ENCODE assay signal across 8 cellular contexts in the genomic region with DNA sequence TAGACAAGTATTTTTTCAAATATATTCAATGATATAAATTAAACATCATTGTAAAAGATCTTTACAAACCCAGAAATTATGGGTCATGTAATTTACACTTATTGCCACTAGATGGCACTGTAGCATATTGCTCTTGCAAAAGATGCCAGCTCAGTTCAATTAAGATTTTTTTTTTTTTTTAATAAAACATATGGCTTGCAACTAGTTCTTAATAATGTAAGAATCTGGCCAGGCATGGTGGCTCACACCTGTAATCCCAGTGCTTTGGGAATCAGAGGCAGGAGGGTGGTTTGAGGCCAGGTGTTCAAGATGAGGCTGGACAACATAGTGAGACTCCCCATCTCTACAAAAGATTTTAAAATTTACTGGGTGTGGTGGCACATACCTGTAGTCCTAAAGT. TPM values are rescaled to one million over a fixed set of nuclear protein-coding genes. Genes with fewer than 3 reads are reported as not detected.
DNase-seq lines count a peak whose midpoint lies in the region; ATAC-seq, FAIRE-seq and TF ChIP-seq lines count a peak whose summit lies in the region.

No MANE protein-coding gene starts in this region.

- peak; percentile 78 for TF ChIP-seq RAD21 in Ishikawa (IDR thresholded peaks at IDR 0.05; ENCODE audit: low read depth)

- H3K4me1 ChIP-seq in stomach: no peaks in the 10 kb centered on the region

- no peak for TF ChIP-seq EP300 in Ishikawa (IDR thresholded peaks at IDR 0.05; ENCODE audit: borderline replicate concordance)
- no peak for TF ChIP-seq EP300 in stomach (IDR thresholded peaks at IDR 0.05)

- no peaks in the 10 kb centered on the region for H3K36me3 ChIP-seq in stomach

- TF ChIP-seq CTCF in D721Med (IDR thresholded peaks at IDR 0.05; ENCODE audit: insufficient read depth, missing control alignments): peak; percentile 93
- TF ChIP-seq CTCF in foreskin fibroblast (IDR thresholded peaks at IDR 0.05; ENCODE audit: low read depth, low read length): peak; percentile 47
- TF ChIP-seq CTCF in stomach (IDR thresholded peaks at IDR 0.05): peak in 5 of 7 experiments; percentile 63 to 97 (median 80)

- FAIRE-seq in D721Med (lab: Jason Lieb, UNC): peak; percentile 84

- ATAC-seq in GM21381 (IDR thresholded peaks at IDR 0.05; ENCODE audit: unreplicated experiment): no peak

- peaks cover 0 to 8% (median 0%) of the 10 kb centered on the region in 3 donors for H3K27me3 ChIP-seq in stomach

- no peak overlapping the region for H3K27ac ChIP-seq in stomach

- TF ChIP-seq POLR2A in stomach (IDR thresholded peaks at IDR 0.05): no peak

- intact Hi-C loops in stomach (cut with DNase I; ENCODE audit: low total_unique reads): loop anchor here (5.0 to 10.0 kb wide), 2 partner anchors 194 to 441 kb away; no protein-coding TSS in a partner anchor

- H3K9me3 ChIP-seq in stomach: no peaks in the 10 kb centered on the region

- DNase-seq in D721Med (ENCODE audit: insufficient read length, low spot score): no peak
- peak; percentile 34 for DNase-seq in SKM-1 (lab: John Stamatoyannopoulos, UW; ENCODE audit: unreplicated experiment)
- DNase-seq in foreskin fibroblast: peak; percentile 12 to 63
- DNase-seq in stomach: no peak
- no peak for DNase-seq in hypothalamus (lab: John Stamatoyannopoulos, UW)
- DNase-seq in SHP77 (lab: John Stamatoyannopoulos, UW): no peak

- no peak overlapping the region for H3K4me3 ChIP-seq in foreskin fibroblast (ENCODE audit: low read depth in 1 of 2, low read length in 2 of 2)
- no peak overlapping the region for H3K4me3 ChIP-seq in stomach

TF ChIP-seq in Ishikawa, 13 proteins besides CTCF, POLR2A, EP300 and RAD21:
- no peak for TF ChIP-seq TCF12 (IDR thresholded peaks at IDR 0.05; ENCODE audit: low read depth)
- TF ChIP-seq, protein P1, sequence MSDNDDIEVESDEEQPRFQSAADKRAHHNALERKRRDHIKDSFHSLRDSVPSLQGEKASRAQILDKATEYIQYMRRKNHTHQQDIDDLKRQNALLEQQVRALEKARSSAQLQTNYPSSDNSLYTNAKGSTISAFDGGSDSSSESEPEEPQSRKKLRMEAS (IDR thresholded peaks at IDR 0.05): no peak
- TF ChIP-seq YY1 (IDR thresholded peaks at IDR 0.05; ENCODE audit: low read depth): no peak
- no peak for TF ChIP-seq ZBTB7A (IDR thresholded peaks at IDR 0.05; ENCODE audit: low read depth)
- TF ChIP-seq CREB1 (IDR thresholded peaks at IDR 0.05; ENCODE audit: low read depth): no peak
- TF ChIP-seq CEBPB (IDR thresholded peaks at IDR 0.05): no peak
- no peak for TF ChIP-seq REST (IDR thresholded peaks at IDR 0.05; ENCODE audit: low read depth)
- no peak for TF ChIP-seq TEAD4 (IDR thresholded peaks at IDR 0.05)
- no peak for TF ChIP-seq FOXM1 (IDR thresholded peaks at IDR 0.05; ENCODE audit: borderline replicate concordance, low read depth)
- no peak for TF ChIP-seq USF1 (IDR thresholded peaks at IDR 0.05)
- TF ChIP-seq NFIC (IDR thresholded peaks at IDR 0.05): no peak
TF ChIP-seq in Ishikawa: peak in this region for 0.

RNA-seq across cellular contexts. Expression of gene DESI2, which starts 49.4 kb away (rescaled TPM):
- 10 to 100 TPM in 3 of 5 donors, 1 to 10 TPM in 2; 3.5 to 74.7 (median 15.6) TPM for total RNA-seq in stomach
- 10 to 100 TPM in 2 of 3 donors, 1 to 10 TPM in 1; 9.8 to 29.2 (median 22.4) TPM for polyA plus RNA-seq in stomach

Comparison
In these comparisons a context has a peak if more than half of its experiments do, and no peak if none do; other contexts are left out.
1. DNase-seq: peak in SKM-1 (single experiment) and foreskin fibroblast (2 of 2); none in D721Med (single experiment), stomach (single experiment), hypothalamus (0 of 51) and SHP77 (0 of 2).
2. Peak in every context shown above with its lines, with median percentiles within 50 percentile points of each other: CTCF ChIP-seq.